In genomic region chr18:58195278-58195721, GRCh38 we compare ENCODE assay signal across 8 cellular contexts.
A peak's percentile ranks its signal among the peaks of the same experiment; 100 is the strongest.
DNase-seq lines count a peak whose midpoint lies in the region; ATAC-seq and TF ChIP-seq lines count a peak whose summit lies in the region.

No MANE protein-coding gene starts in this region.

- peaks cover 43% of the 10 kb centered on the region for H3K4me1 ChIP-seq in iPS-18a (ENCODE audit: control insufficient read depth, low read depth, low read length)
- peaks cover 4 to 16% (median 12%) of the 10 kb centered on the region in 6 donors for H3K4me1 ChIP-seq in spleen

- POLR2A ChIA-PET in activated CD4-positive, alpha-beta T cell treated with anti-CD3 and anti-CD28 coated beads for 36 hours (lab: Charles Lee): no interaction called here

- peak; percentile 42 for DNase-seq in activated CD4-positive, alpha-beta T cell treated with anti-CD3 and anti-CD28 coated beads for 36 hours
- DNase-seq in activated CD4-positive, alpha-beta T cell treated with anti-CD3 and anti-CD28 coated beads for 1 hour: no peak
- DNase-seq in NCI-H2196 (lab: John Stamatoyannopoulos, UW; ENCODE audit: unreplicated experiment) (peak; percentile 49), spleen (peak; percentile 78), GM19240 (ENCODE audit: insufficient read length, low spot score) (no peak)
- peak in 1 of 2 donors; percentile 14 for DNase-seq in activated naive CD4-positive, alpha-beta T cell treated with anti-CD3 and anti-CD28 coated beads, Interleukin-2, amount 50 U/mL, for 72 hours (ENCODE audit: low spot score in 2 of 2)

- no peak for TF ChIP-seq POLR2A in spleen (IDR thresholded peaks at IDR 0.05)

- H3K9ac ChIP-seq in iPS-18a (ENCODE audit: low read length): peak overlapping the region; percentile 58

- H3K36me3 Mint-ChIP-seq in activated CD4-positive, alpha-beta T cell treated with anti-CD3 and anti-CD28 coated beads for 36 hours (ENCODE audit: low read depth): no peaks in the 10 kb centered on the region
- no peaks in the 10 kb centered on the region for H3K36me3 Mint-ChIP-seq in activated naive CD4-positive, alpha-beta T cell treated with anti-CD3 and anti-CD28 coated beads, Interleukin-2, amount 50 U/mL, for 72 hours

- CTCF ChIA-PET in activated CD4-positive, alpha-beta T cell treated with anti-CD3 and anti-CD28 coated beads for 36 hours (lab: Charles Lee): interaction anchor here (0.9 to 1.5 kb wide), 3 partner anchors 14 to 130 kb away, joined by 3 to 6 read pairs (median 4); no protein-coding TSS in a partner anchor

- H3K4me1 Mint-ChIP-seq in activated CD4-positive, alpha-beta T cell treated with anti-CD3 and anti-CD28 coated beads for 36 hours: peaks cover 14% of the 10 kb centered on the region

- H3K27me3 Mint-ChIP-seq in activated CD4-positive, alpha-beta T cell treated with anti-CD3 and anti-CD28 coated beads for 36 hours: peaks cover 14% of the 10 kb centered on the region

- H3K4me3 ChIP-seq in iPS-18a (ENCODE audit: low read length): peak overlapping the region; percentile 72
- H3K4me3 ChIP-seq in spleen: peak overlapping the region; percentile 18 to 66 (median 30)

- TF ChIP-seq CTCF in spleen (IDR thresholded peaks at IDR 0.05 in 8 of 11, conservative IDR thresholded peaks at IDR 0.05 in 3 of 11): no peak

- no peak overlapping the region for H3K27ac Mint-ChIP-seq in activated CD4-positive, alpha-beta T cell treated with anti-CD3 and anti-CD28 coated beads for 36 hours
- H3K27ac Mint-ChIP-seq in activated naive CD4-positive, alpha-beta T cell treated with anti-CD3 and anti-CD28 coated beads, Interleukin-2, amount 50 U/mL, for 72 hours: peak overlapping the region; percentile 31 to 90

- H3K36me3 ChIP-seq in iPS-18a (ENCODE audit: control insufficient read depth, low read depth, low read length) (no peaks in the 10 kb centered on the region), spleen (no peaks in the 10 kb centered on the region)

- peak overlapping the region; percentile 56 for H3K4me3 Mint-ChIP-seq in activated CD4-positive, alpha-beta T cell treated with anti-CD3 and anti-CD28 coated beads for 36 hours

- no peaks in the 10 kb centered on the region for H3K27me3 ChIP-seq in iPS-18a (ENCODE audit: control insufficient read depth, insufficient read depth, low read length)
- H3K27me3 ChIP-seq in spleen (replicated peaks in 1 of 7): peaks cover 0 to 7% (median 5%) of the 10 kb centered on the region in 7 donors

- peak overlapping the region; percentile 15 for H3K27ac ChIP-seq in iPS-18a (ENCODE audit: low read length)
- H3K27ac ChIP-seq in spleen: no peak overlapping the region

- intact Hi-C loops in activated CD4-positive, alpha-beta T cell treated with anti-CD3 and anti-CD28 coated beads for 36 hours (cut with DNase I, micrococcal nuclease): loop anchor here in 1 of 2 experiments (5.0 kb wide), 1 partner anchor 127 kb away; no protein-coding TSS in a partner anchor
- intact Hi-C loops in spleen (cut with DNase I; ENCODE audit: low total_unique reads): no loop called here

- peak; percentile 83 for ATAC-seq in activated CD4-positive, alpha-beta T cell treated with anti-CD3 and anti-CD28 coated beads for 36 hours
- peak; percentile 72 to 76 for ATAC-seq in activated naive CD4-positive, alpha-beta T cell treated with anti-CD3 and anti-CD28 coated beads, Interleukin-2, amount 50 U/mL, for 72 hours
- ATAC-seq in GM21390 (IDR thresholded peaks at IDR 0.05; ENCODE audit: unreplicated experiment): no peak

- H3K9me3 ChIP-seq in iPS-18a (ENCODE audit: control insufficient read depth, low read depth, low read length) (no peaks in the 10 kb centered on the region), spleen (no peaks in the 10 kb centered on the region)

- 9 to 26% (median 15%) methylated on average over 23 of the region's 23 CpGs for WGBS in spleen, 5 donors

- no peaks in the 10 kb centered on the region for H3K9me3 Mint-ChIP-seq in activated CD4-positive, alpha-beta T cell treated with anti-CD3 and anti-CD28 coated beads for 36 hours (ENCODE audit: low read depth)
- no peaks in the 10 kb centered on the region for H3K9me3 Mint-ChIP-seq in activated naive CD4-positive, alpha-beta T cell treated with anti-CD3 and anti-CD28 coated beads, Interleukin-2, amount 50 U/mL, for 72 hours

Comparison
In these comparisons a context has a peak if more than half of its experiments do, and no peak if none do; other contexts are left out.
1. DNase-seq: peak in activated CD4-positive, alpha-beta T cell treated with anti-CD3 and anti-CD28 coated beads for 36 hours (single experiment), NCI-H2196 (single experiment) and spleen (single experiment); none in activated CD4-positive, alpha-beta T cell treated with anti-CD3 and anti-CD28 coated beads for 1 hour (single experiment) and GM19240 (single experiment).